ENCODE assay signal across 20 cellular contexts in the genomic region with DNA sequence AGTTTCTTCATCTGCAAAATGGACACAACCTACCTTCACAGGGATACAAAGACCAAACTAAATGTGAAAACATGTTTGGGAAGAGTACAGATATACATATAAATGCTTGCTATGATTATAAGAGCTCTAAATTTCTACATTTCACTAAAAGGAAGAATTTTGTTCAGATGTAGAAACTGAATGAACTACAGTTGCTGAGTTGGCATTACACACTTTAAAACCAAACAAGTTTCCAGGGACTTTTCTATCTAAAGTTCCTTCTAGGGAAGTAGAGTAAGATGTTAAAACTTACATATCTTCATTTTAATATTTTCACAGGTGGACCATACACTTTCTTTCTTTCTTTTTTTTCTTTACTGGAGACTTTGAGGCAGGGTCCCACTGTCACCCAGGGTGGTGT. TPM values are rescaled to one million over a fixed set of nuclear protein-coding genes. Genes with fewer than 3 reads are reported as not detected.
A peak's percentile ranks its signal among the peaks of the same experiment; 100 is the strongest.
DNase-seq lines count a peak whose midpoint lies in the region; ATAC-seq, FAIRE-seq and TF ChIP-seq lines count a peak whose summit lies in the region.
"Had no signal": no experiment of that assay in that cellular context is flagged by ENCODE, and none has a peak within 500 bp of the region (broad histone marks: within the 10 kb centered on the region; RNA-seq: fewer than 3 reads in every experiment).

No MANE protein-coding gene starts in this region.

- TF ChIP-seq RAD21 in IMR-90 (IDR thresholded peaks at IDR 0.05; ENCODE audit: low read length), result no peak
- TF ChIP-seq RAD21 in K562 (CRISPR knock-in tag; conservative IDR thresholded peaks at IDR 0.05 in 1 of 2, IDR thresholded peaks at IDR 0.05 in 1 of 2), result no peak

- H2BK15ac ChIP-seq in IMR-90 (ENCODE audit: low read depth, low read length), result no peak overlapping the region

- H3K9me2 ChIP-seq in MM.1S (replicated peaks; ENCODE audit: insufficient read depth, low read length), result no peaks in the 10 kb centered on the region

- no peak overlapping the region for H3K4me2 ChIP-seq in IMR-90 (ENCODE audit: low read depth, low read length)
- H3K4me2 ChIP-seq in MM.1S (ENCODE audit: low read depth, low read length), result peak overlapping the region; percentile 68
- no peak overlapping the region for H3K4me2 ChIP-seq in K562 (ENCODE audit: insufficient read depth, low read length)
- H3K4me2 ChIP-seq: GM23338 had no signal

- H3K9me1 ChIP-seq in IMR-90 (ENCODE audit: insufficient read depth, low read length) (0 out of 2 replicates have a peak, but pooled peaks cover 4% of the 10 kb centered on the region), K562 (ENCODE audit: control insufficient read depth, insufficient read depth, low read length) (no peaks in the 10 kb centered on the region)

- no peak overlapping the region for H4K91ac ChIP-seq in IMR-90 (ENCODE audit: insufficient read depth, low read depth, low read length)

- TF ChIP-seq EP300 in K562 (IDR thresholded peaks at IDR 0.05; ENCODE audit: low read length), result no peak

- H3K4ac ChIP-seq in IMR-90 (ENCODE audit: low read depth, low read length), result no peak overlapping the region

- no peak for ATAC-seq in IMR-90 (ENCODE audit: low read depth)
- no peak for ATAC-seq in K562
- ATAC-seq: GM23338, HCT116 had no signal

- no peak overlapping the region for H4K5ac ChIP-seq in IMR-90 (ENCODE audit: low read depth, low read length)

- H3K79me2 ChIP-seq in MM.1S (ENCODE audit: low read length) (peaks cover 93% of the 10 kb centered on the region), K562 (ENCODE audit: control insufficient read depth, insufficient read depth, low read length) (peaks cover 90% of the 10 kb centered on the region)

- H4K20me1 ChIP-seq in IMR-90 (ENCODE audit: insufficient read depth, low read length) (peaks cover 4% of the 10 kb centered on the region; the same call in 1 of the 2 replicates), MM.1S (ENCODE audit: insufficient read depth, low read length) (no peaks in the 10 kb centered on the region), K562 (replicated peaks; ENCODE audit: control insufficient read depth, insufficient read depth, low read length) (no peaks in the 10 kb centered on the region)

- DNase-seq in IMR-90 (no peak), MM.1S (peak; percentile 30), K562 (ENCODE audit: extremely low read depth in 1 of 4, low spot score in 3 of 4) (no peak), NCI-H1694 (lab: John Stamatoyannopoulos, UW) (no peak), SIG-M5 (lab: John Stamatoyannopoulos, UW) (no peak), H7 (no peak)
- DNase-seq: AML-193; Caco-2; CD4-positive, alpha-beta T cell; HFFc6 had no signal

- H3K56ac ChIP-seq in IMR-90 (ENCODE audit: extremely low read depth, insufficient read depth, low read length), result no peak overlapping the region

- no peak overlapping the region for H3K14ac ChIP-seq in IMR-90 (replicated peaks; ENCODE audit: low read depth, low read length)

- H3K4me3 ChIP-seq in IMR-90 (ENCODE audit: insufficient read depth, low read depth, low read length) (no peak overlapping the region), MM.1S (ENCODE audit: low read length) (peak overlapping the region; percentile 32; the same call in 1 of the 2 replicates), K562 (no peak overlapping the region), H7 (ENCODE audit: insufficient read depth, low read depth, low read length) (no peak overlapping the region)
- H3K4me3 ChIP-seq: GM23338 had no signal

- TF ChIP-seq CTCF in IMR-90 (conservative IDR thresholded peaks at IDR 0.05; ENCODE audit: low read depth, low read length) (no peak), MM.1S (IDR thresholded peaks at IDR 0.05; ENCODE audit: low read length) (no peak), K562 (IDR thresholded peaks at IDR 0.05 in 2 of 3, conservative IDR thresholded peaks at IDR 0.05 in 1 of 3; ENCODE audit: insufficient read depth in 2 of 3, low read depth in 1 of 3, low read length in 3 of 3) (no peak)

- H3K27me3 ChIP-seq in IMR-90 (ENCODE audit: control insufficient read depth, insufficient read depth, low read length), result no peaks in the 10 kb centered on the region
- H3K27me3 ChIP-seq in MM.1S (replicated peaks; ENCODE audit: insufficient read depth, low read length), result no peaks in the 10 kb centered on the region
- no peaks in the 10 kb centered on the region for H3K27me3 ChIP-seq in K562 (ENCODE audit: control insufficient read depth in 2 of 2, insufficient read depth in 2 of 2, low read length in 2 of 2)
- H3K27me3 ChIP-seq in H7 (ENCODE audit: control insufficient read depth, insufficient read depth, low read length), result no peaks in the 10 kb centered on the region

- H2AFZ ChIP-seq in IMR-90 (replicated peaks; ENCODE audit: low read length, poor library complexity) (no peak overlapping the region), MM.1S (ENCODE audit: low read length) (no peak overlapping the region), K562 (ENCODE audit: low read depth, low read length) (no peak overlapping the region)
- H2AFZ ChIP-seq: GM23338 had no signal

- no peak overlapping the region for H3K23ac ChIP-seq in IMR-90 (ENCODE audit: low read depth, low read length)

- TF ChIP-seq POLR2A in IMR-90 (IDR thresholded peaks at IDR 0.05; ENCODE audit: low read depth, low read length) (no peak), K562 (conservative IDR thresholded peaks at IDR 0.05) (no peak)

- no peak overlapping the region for H2AK5ac ChIP-seq in IMR-90 (ENCODE audit: low read depth, low read length)

- POLR2A ChIA-PET in IMR-90 (lab: Charles Lee; ENCODE audit: unreplicated experiment), result no interaction called here
- POLR2A ChIA-PET in K562 (lab: Yijun Ruan, JAX), result no interaction called here

- H2BK20ac ChIP-seq in IMR-90 (ENCODE audit: low read depth, low read length), result no peak overlapping the region

- H3K36me3 ChIP-seq in IMR-90 (ENCODE audit: control insufficient read depth, insufficient read depth, low read length) (peaks cover 6% of the 10 kb centered on the region; the same call in 1 of the 2 replicates), MM.1S (replicated peaks; ENCODE audit: insufficient read depth, low read length) (no peaks in the 10 kb centered on the region), K562 (ENCODE audit: control insufficient read depth, insufficient read depth, low read length) (peaks cover 41% of the 10 kb centered on the region), H7 (replicated peaks; ENCODE audit: control insufficient read depth, insufficient read depth, low read length) (no peaks in the 10 kb centered on the region)

- H2BK5ac ChIP-seq in IMR-90 (ENCODE audit: low read depth, low read length, poor library complexity, severe bottlenecking), result no peak overlapping the region

- H3K18ac ChIP-seq in IMR-90 (ENCODE audit: low read depth, low read length), result no peak overlapping the region

- H3K9me3 ChIP-seq in IMR-90 (ENCODE audit: control insufficient read depth, insufficient read depth, low read length) (no peaks in the 10 kb centered on the region), MM.1S (replicated peaks; ENCODE audit: insufficient read depth, low read length) (no peaks in the 10 kb centered on the region), K562 (replicated peaks; ENCODE audit: control insufficient read depth, insufficient read depth, low read depth, low read length) (peaks cover 3% of the 10 kb centered on the region)
- H3K9me3 ChIP-seq: Caco-2 had no signal

- no peak overlapping the region for H2AK9ac ChIP-seq in IMR-90 (replicated peaks; ENCODE audit: low read depth, low read length, poor library complexity)

- H3K4me1 ChIP-seq in IMR-90 (ENCODE audit: control insufficient read depth, insufficient read depth, low read length), result peaks cover 2% of the 10 kb centered on the region; the same call in 1 of the 2 replicates
- H3K4me1 ChIP-seq in MM.1S (ENCODE audit: low read length), result 0 out of 2 replicates have a peak, but pooled peaks cover 4% of the 10 kb centered on the region
- H3K4me1 ChIP-seq in K562 (replicated peaks in 1 of 2; ENCODE audit: control insufficient read depth in 2 of 2, insufficient read depth in 2 of 2, low read length in 2 of 2), result peaks cover 0 to 17% of the 10 kb centered on the region in 2 experiments; a peak in 1 of 5 replicates
- H3K4me1 ChIP-seq: Caco-2 had no signal

- CTCF ChIA-PET in IMR-90 (lab: Yijun Ruan, JAX) (no interaction called here), K562 (lab: Yijun Ruan, JAX; ENCODE audit: low intra/inter-chr PET ratio) (no interaction called here)

- H2BK120ac ChIP-seq in IMR-90 (ENCODE audit: low read depth, low read length), result no peak overlapping the region

- BruUV-seq in IMR-90 (replicated peaks; lab: Mats Ljungman, UMichigan) (no TSS peak), K562 (replicated peaks; lab: Mats Ljungman, UMichigan) (no TSS peak)

- H3K79me1 ChIP-seq in IMR-90 (ENCODE audit: low read depth in 1 of 2, low read length in 2 of 2), result peaks cover 20 to 77% of the 10 kb centered on the region in 2 experiments

- H4K8ac ChIP-seq in IMR-90 (ENCODE audit: low read depth in 2 of 2, low read length in 2 of 2), result no peak overlapping the region

- dilution Hi-C loops in IMR-90 (cut with HindIII; ENCODE audit: low sequenced_read_pairs, unreplicated experiment), result no loop called here

- peaks cover 16% of the 10 kb centered on the region; the same call in 1 of the 2 replicates for H3F3A ChIP-seq in MM.1S (ENCODE audit: insufficient read depth, low read length)

- intact Hi-C loops in IMR-90 (cut with micrococcal nuclease), result loop anchor here (5.0 kb wide), 1 partner anchor 38 kb away; no protein-coding TSS in a partner anchor
- intact Hi-C loops in K562 (cut with micrococcal nuclease), result loop anchor here (5.0 kb wide), 1 partner anchor 183 kb away; a partner anchor contains a TSS

- H3K27ac ChIP-seq in IMR-90 (ENCODE audit: insufficient read depth, low read length), result no peak overlapping the region
- H3K27ac ChIP-seq in MM.1S (ENCODE audit: low read length), result peak overlapping the region; percentile 63; the same call in 1 of the 2 replicates
- no peak overlapping the region for H3K27ac ChIP-seq in K562 (ENCODE audit: extremely low read depth, low read depth, low read length)
- H3K27ac ChIP-seq: C4-2B, HL-60 had no signal

- H3K9ac ChIP-seq in IMR-90 (ENCODE audit: low read depth, low read length), result no peak overlapping the region
- H3K9ac ChIP-seq in MM.1S (ENCODE audit: low read length), result peak overlapping the region; percentile 29; the same call in 1 of the 2 replicates
- no peak overlapping the region for H3K9ac ChIP-seq in K562 (ENCODE audit: insufficient read depth in 1 of 2, low read depth in 2 of 2, low read length in 2 of 2)

- in situ Hi-C loops in IMR-90 (cut with MboI; ENCODE audit: low sequenced_read_pairs) (no loop called here), K562 (cut with MboI) (no loop called here)

- FAIRE-seq in K562 (lab: Jason Lieb, UNC), result no peak
- FAIRE-seq: A204.1, D721Med, G401.6, GM12891, GM19239, H54 had no signal

RNA-seq across cellular contexts. Expression of a gene that starts 4.6 kb away (rescaled TPM):
- total RNA-seq in IMR-90 (2012; rRNA removed) (56.7 and 69.7 TPM in 2 replicates), K562 (2014; rRNA removed) (48.8 and 50.9 TPM in 2 replicates), K562 (2014; rRNA removed; fragmentation: Illumina TruSeq; extraction: Trizol) (68.8 and 79.5 TPM in 2 replicates), K562 (2015; rRNA removed; fragmentation: Illumina TruSeq; extraction: Trizol) (63.6 and 66.0 TPM in 2 replicates), K562 (2021) (55.9 and 58.6 TPM in 2 replicates)
- polyA plus RNA-seq in IMR-90 (2012; rRNA removed) (21.6 and 26.1 TPM in 2 replicates), K562 (2011; rRNA removed) (54.0 and 86.3 TPM in 2 replicates), K562 (2014; fragmentation: Illumina TruSeq; extraction: Trizol) (55.5 and 58.3 TPM in 2 replicates), K562 (2014; fragmentation: Nextera tagmentation; extraction: Ambion mirVana) (100 to 1,000 TPM in 1 of 2 experiments, 10 to 100 TPM in 1; 17.8 to 109 TPM), K562 (2014; rRNA removed) (48.9 and 53.2 TPM in 2 replicates)
- 6.9 and 12.3 TPM in 2 replicates for polyA plus RNA-seq in IMR-90 (2012; cell fraction: cytosol; rRNA removed)
- 5.6 and 13.9 TPM in 2 replicates for polyA plus RNA-seq in IMR-90 (2012; cell fraction: nucleus; rRNA removed; ENCODE audit: low replicate concordance)
- 33.5 and 35.6 TPM in 2 replicates for total RNA-seq in K562 (2011; cell fraction: chromatin; rRNA removed; ENCODE audit: low replicate concordance)
- 28.7 and 29.0 TPM in 2 replicates for total RNA-seq in K562 (2011; cell fraction: nucleolus; rRNA removed)
- 29.0 and 42.4 TPM in 2 replicates for total RNA-seq in K562 (2011; cell fraction: nucleoplasm; rRNA removed)
- polyA plus RNA-seq in K562 (2011; cell fraction: cytosol; rRNA removed), result 36.8 and 39.9 TPM in 2 replicates
- polyA plus RNA-seq in K562 (2011; cell fraction: nucleus; rRNA removed), result 20.6 and 25.8 TPM in 2 replicates
- 47.5 and 61.1 TPM in 2 replicates for polyA plus RNA-seq in K562 (2012)
- polyA minus RNA-seq in K562 (2011; rRNA and poly(A)+ RNA removed), result 132 and 155 TPM in 2 replicates
- polyA minus RNA-seq in K562 (2011; cell fraction: cytosol; rRNA and poly(A)+ RNA removed), result 30.4 and 36.5 TPM in 2 replicates
- polyA minus RNA-seq in K562 (2011; cell fraction: nucleus; rRNA and poly(A)+ RNA removed), result 42.8 and 47.0 TPM in 2 replicates
- total RNA-seq in H7 (2014; rRNA removed; shearing (Covaris generic)), result 44.5 and 48.6 TPM in 2 replicates

RNA-seq across cellular contexts. Expression of a gene that starts 4.8 kb away (rescaled TPM):
- total RNA-seq in IMR-90 (2012; rRNA removed), result 2.5 and 2.8 TPM in 2 replicates
- polyA plus RNA-seq in IMR-90 (2012; rRNA removed), result 0.42 and 0.60 TPM in 2 replicates
- polyA plus RNA-seq in IMR-90 (2012; cell fraction: cytosol; rRNA removed), result 0.12 and 0.66 TPM in 2 replicates
- 0.08 and 0.88 TPM in 2 replicates for polyA plus RNA-seq in IMR-90 (2012; cell fraction: nucleus; rRNA removed; ENCODE audit: low replicate concordance)
- 7.3 and 15.4 TPM in 2 replicates for total RNA-seq in K562 (2011; cell fraction: chromatin; rRNA removed; ENCODE audit: low replicate concordance)
- 3.8 and 4.3 TPM in 2 replicates for total RNA-seq in K562 (2011; cell fraction: nucleolus; rRNA removed)
- total RNA-seq in K562 (2011; cell fraction: nucleoplasm; rRNA removed), result 10.1 and 19.7 TPM in 2 replicates
- total RNA-seq in K562 (2014; rRNA removed), result 1.8 TPM in 2 replicates
- 3.4 and 4.9 TPM in 2 replicates for total RNA-seq in K562 (2014; rRNA removed; fragmentation: Illumina TruSeq; extraction: Trizol)
- total RNA-seq in K562 (2015; rRNA removed; fragmentation: Illumina TruSeq; extraction: Trizol), result 3.5 and 4.0 TPM in 2 replicates
- 1.9 and 3.2 TPM in 2 replicates for total RNA-seq in K562 (2021)
- polyA plus RNA-seq in K562 (2011; rRNA removed), result 2.2 and 3.9 TPM in 2 replicates
- polyA plus RNA-seq in K562 (2011; cell fraction: cytosol; rRNA removed), result 0.46 and 0.96 TPM in 2 replicates
- polyA plus RNA-seq in K562 (2011; cell fraction: nucleus; rRNA removed), result 2.2 and 2.6 TPM in 2 replicates
- polyA plus RNA-seq in K562 (2012), result 2.0 and 3.1 TPM in 2 replicates
- polyA plus RNA-seq in K562 (2014; fragmentation: Illumina TruSeq; extraction: Trizol), result 1.7 and 2.1 TPM in 2 replicates
- 1 to 10 TPM; 2.5 to 2.7 TPM for polyA plus RNA-seq in K562 (2014; fragmentation: Nextera tagmentation; extraction: Ambion mirVana)
- polyA plus RNA-seq in K562 (2014; rRNA removed), result 1.8 and 1.9 TPM in 2 replicates
- polyA minus RNA-seq in K562 (2011; rRNA and poly(A)+ RNA removed), result 6.9 and 8.0 TPM in 2 replicates
- 2.6 and 2.7 TPM in 2 replicates for polyA minus RNA-seq in K562 (2011; cell fraction: cytosol; rRNA and poly(A)+ RNA removed)
- 3.0 and 6.3 TPM in 2 replicates for polyA minus RNA-seq in K562 (2011; cell fraction: nucleus; rRNA and poly(A)+ RNA removed)
- 1.3 and 2.2 TPM in 2 replicates for total RNA-seq in H7 (2014; rRNA removed; shearing (Covaris generic))
